22 cellular contexts compared by ENCODE assay signal in genomic region chr18:39749154-39749553, GRCh38.
"Had no signal": no experiment of that assay in that cellular context is flagged by ENCODE, and none has a peak within 500 bp of the region (broad histone marks: within the 10 kb centered on the region; RNA-seq: fewer than 3 reads in every experiment).

No MANE protein-coding gene starts in this region.

- H3K9me3 ChIP-seq: gastrocnemius medialis, ovary, psoas muscle, suprapubic skin had no signal

- H2AFZ ChIP-seq: hepatocyte had no signal

- DNase-seq: dermis blood vessel endothelial cell; effector memory CD4-positive, alpha-beta T cell; foreskin fibroblast; gastrocnemius medialis; heart left ventricle; kidney; mesenchymal stem cell; naive thymus-derived CD4-positive, alpha-beta T cell; nephron progenitor cell; nucleus accumbens; ovary; psoas muscle; right cardiac atrium; sigmoid colon; stimulated activated CD4-positive, alpha-beta T cell treated with anti-CD3 and anti-CD28 coated beads, Interleukin-15, amount 100 ng/mL, for 24 hours; stimulated activated CD4-positive, alpha-beta T cell treated with anti-CD3 and anti-CD28 coated beads, Interleukin-2, amount 100 ng/mL, for 48 hours; stimulated activated naive B cell treated with anti-CD40 and anti-IgM and Interleukin-4, amounts not matched to agents 10 μg/mL and 1 μg/mL and 100 μg/mL, for 72 hours had no signal

- H3K27me3 ChIP-seq: gastrocnemius medialis, heart left ventricle, hepatocyte, left lung, ovary, sigmoid colon, suprapubic skin had no signal

- H3K4me1 ChIP-seq: gastrocnemius medialis, heart left ventricle, left lung, psoas muscle, sigmoid colon, suprapubic skin had no signal

- H3K4me3 ChIP-seq: coronary artery, gastrocnemius medialis, heart left ventricle, hepatocyte, left lung, ovary, psoas muscle, sigmoid colon, skin epidermis, suprapubic skin had no signal

- H3K79me2 ChIP-seq: hepatocyte had no signal

- H3K36me3 ChIP-seq: gastrocnemius medialis, heart left ventricle, left lung, ovary, sigmoid colon, suprapubic skin had no signal

- H3K4me2 ChIP-seq: hepatocyte had no signal

- ATAC-seq: gastrocnemius medialis; heart left ventricle; left lung; naive thymus-derived CD4-positive, alpha-beta T cell; psoas muscle; stimulated activated naive B cell treated with anti-CD40 and anti-IgM and Interleukin-4, amounts not matched to agents 10 μg/mL and 1 μg/mL and 100 μg/mL, for 72 hours had no signal

- H3K27ac ChIP-seq: coronary artery, gastrocnemius medialis, heart left ventricle, hepatocyte, left lung, ovary, psoas muscle, sigmoid colon, skin epidermis, suprapubic skin had no signal
